ENCODE assay signal across 9 cellular contexts in the genomic region with DNA sequence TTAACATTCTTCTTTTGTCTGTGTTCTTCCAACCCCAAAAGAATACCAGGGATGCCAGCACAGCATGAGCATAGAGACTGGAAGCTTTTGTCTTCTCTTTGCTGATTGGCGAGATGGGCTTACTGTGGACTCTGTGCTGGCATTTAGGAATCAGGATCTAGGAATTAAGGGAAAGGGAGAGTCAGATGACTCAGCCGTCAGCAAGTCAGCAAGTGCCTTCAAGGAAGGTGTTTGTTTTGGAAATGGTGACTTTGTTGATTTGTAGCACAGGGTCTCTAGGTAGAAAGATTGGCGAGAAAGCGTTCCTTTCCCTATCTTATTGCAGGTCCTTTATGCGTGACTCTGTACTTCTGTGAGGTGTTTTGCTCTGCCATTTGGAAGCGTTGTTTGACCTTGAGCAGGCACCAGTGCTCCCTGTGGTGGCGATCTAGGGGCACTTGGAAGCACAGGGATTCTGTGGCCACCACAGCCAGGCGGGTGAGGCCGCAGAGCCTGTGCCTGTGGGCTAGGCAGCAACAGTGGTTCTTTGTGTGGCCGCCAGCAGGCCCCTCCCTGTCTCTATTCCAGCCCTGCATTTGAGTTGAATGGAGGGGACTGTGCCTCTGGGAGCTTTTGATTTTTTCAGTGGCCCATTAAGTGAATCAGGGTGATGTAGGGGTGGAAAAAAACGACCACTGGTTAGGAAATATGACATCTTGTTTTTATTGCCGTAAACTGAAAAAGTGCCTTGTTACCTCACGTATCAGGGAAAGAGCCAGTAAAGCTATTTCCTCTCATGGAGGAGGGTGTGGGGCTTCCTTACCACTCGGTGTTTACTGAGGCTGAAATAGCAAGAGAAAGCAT. TPM values are rescaled to one million over a fixed set of nuclear protein-coding genes. Genes with fewer than 3 reads are reported as not detected.
DNase-seq lines count a peak whose midpoint lies in the region; ATAC-seq and FAIRE-seq lines count a peak whose summit lies in the region.
"Had no signal": no experiment of that assay in that cellular context is flagged by ENCODE, and none has a peak within 500 bp of the region (broad histone marks: within the 10 kb centered on the region; RNA-seq: fewer than 3 reads in every experiment).

No MANE protein-coding gene starts in this region.

- WGBS in small intestine, 3 donors, result 85 to 89% (median 86%) methylated on average over 14 of the region's 14 CpGs

- H3K4me3 ChIP-seq in NT2/D1 (ENCODE audit: insufficient read length, low read depth) (no peak overlapping the region), small intestine (ENCODE audit: low read depth in 1 of 2, low read length in 2 of 2) (no peak overlapping the region)
- H3K4me3 ChIP-seq: ascending aorta had no signal

- H3K36me3 ChIP-seq in NT2/D1 (ENCODE audit: insufficient read depth, insufficient read length, low read length) (peaks cover 75% of the 10 kb centered on the region), small intestine (ENCODE audit: control insufficient read depth in 2 of 2, insufficient read depth in 2 of 2, low read length in 2 of 2) (peaks cover 16 to 23% of the 10 kb centered on the region in 2 donors)

- H3K27me3 ChIP-seq in NT2/D1 (ENCODE audit: insufficient read depth, insufficient read length) (no peaks in the 10 kb centered on the region), small intestine (ENCODE audit: control insufficient read depth in 2 of 2, insufficient read depth in 2 of 2, low read length in 2 of 2) (no peaks in the 10 kb centered on the region)
- H3K27me3 ChIP-seq: ascending aorta had no signal

- H3K27ac ChIP-seq in small intestine (ENCODE audit: low read depth in 1 of 2, low read length in 1 of 2), result no peak overlapping the region
- H3K27ac ChIP-seq: ascending aorta had no signal

- H3K4me1 ChIP-seq in NT2/D1 (ENCODE audit: insufficient read depth, insufficient read length) (peaks cover 5% of the 10 kb centered on the region), small intestine (ENCODE audit: control insufficient read depth in 2 of 2, insufficient read depth in 1 of 2, low read depth in 1 of 2, low read length in 1 of 2) (no peaks in the 10 kb centered on the region)
- H3K4me1 ChIP-seq: ascending aorta had no signal

- FAIRE-seq in A204.1 (lab: Jason Lieb, UNC) (peak; percentile 95), small intestine (lab: Jason Lieb, UNC) (no peak)

- peak; percentile 79 for DNase-seq in NT2/D1 (ENCODE audit: low read depth, low spot score)
- DNase-seq in fibroblast of peridontal ligament (ENCODE audit: extremely low read depth), result peak; percentile 41
- peak; percentile 52 for DNase-seq in middle frontal gyrus (ENCODE audit: extremely low spot score, low spot score)
- DNase-seq in SKM-1 (lab: John Stamatoyannopoulos, UW; ENCODE audit: unreplicated experiment), result no peak
- DNase-seq in MV-4-11 (lab: John Stamatoyannopoulos, UW), result no peak
- no peak for DNase-seq in small intestine

- no peaks in the 10 kb centered on the region for H3K9me3 ChIP-seq in NT2/D1 (ENCODE audit: insufficient read depth, low read length)
- no peaks in the 10 kb centered on the region for H3K9me3 ChIP-seq in small intestine (ENCODE audit: control insufficient read depth, low read depth)
- H3K9me3 ChIP-seq: ascending aorta had no signal

- H3K9ac ChIP-seq in NT2/D1 (ENCODE audit: insufficient read length, low read depth), result peak overlapping the region; percentile 56

- no peak for ATAC-seq in GM21825 (IDR thresholded peaks at IDR 0.05; ENCODE audit: unreplicated experiment)

RNA-seq across cellular contexts. Expression of a gene that starts 19.0 kb away (rescaled TPM):
- 1 to 10 TPM; 3.2 to 9.2 (median 8.4) TPM for polyA plus RNA-seq in small intestine

Comparison
In these comparisons a context has a peak if more than half of its experiments do, and no peak if none do; other contexts are left out.
1. DNase-seq: peak in NT2/D1 (single experiment), fibroblast of peridontal ligament (single experiment) and middle frontal gyrus (single experiment); none in SKM-1 (single experiment), MV-4-11 (single experiment) and small intestine (single experiment).